Comparison of ENCODE assay signal across 26 cellular contexts in the genomic region with DNA sequence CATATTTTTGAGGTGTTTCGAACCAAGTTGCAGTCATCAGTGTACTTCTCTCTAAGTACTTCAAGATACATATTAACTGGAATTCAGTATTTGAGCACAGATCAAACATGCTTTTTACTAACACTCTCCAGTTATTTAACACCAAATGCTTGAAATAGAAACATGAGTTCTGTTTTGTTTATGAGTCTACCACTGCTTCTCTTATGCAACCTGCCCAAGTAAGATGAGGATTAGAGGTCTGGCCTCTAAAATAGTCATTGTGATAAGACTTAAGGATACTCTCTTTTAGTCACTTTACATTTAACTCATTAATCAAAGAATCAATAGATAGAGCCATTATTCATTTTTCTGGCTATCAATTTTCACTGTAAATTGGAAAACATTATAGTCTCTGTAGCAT.
"Had no signal": no experiment of that assay in that cellular context is flagged by ENCODE, and none has a peak within 500 bp of the region (broad histone marks: within the 10 kb centered on the region; RNA-seq: fewer than 3 reads in every experiment).

No MANE protein-coding gene starts in this region.

- H3K36me3 ChIP-seq: colonic mucosa, gastroesophageal sphincter, heart left ventricle, left lung, lower lobe of right lung had no signal

- ATAC-seq: effector memory CD8-positive, alpha-beta T cell; esophagus mucosa; foreskin keratinocyte; gastroesophageal sphincter; heart left ventricle; left lung; left ventricle myocardium superior; lower lobe of right lung; mucosa of descending colon had no signal

- H3K9me3 Mint-ChIP-seq: endodermal cell had no signal

- H3K4me3 Mint-ChIP-seq: dendritic cell treated with granulocyte-macrophage colony-stimulating factor and Interleukin-4, amounts not matched to agents 40 ng/mL and 50 ng/mL, for 4 days; effector memory CD8-positive, alpha-beta T cell; endodermal cell; immature natural killer cell; mesothelial cell of epicardium had no signal

- H3K27ac ChIP-seq: colonic mucosa, epithelial cell of prostate, foreskin keratinocyte, heart left ventricle, hepatocyte, left lung, lower lobe of right lung had no signal

- H3K36me3 Mint-ChIP-seq: immature natural killer cell had no signal

- H3K4me1 ChIP-seq: colonic mucosa, foreskin keratinocyte, heart left ventricle, left lung, lower lobe of right lung had no signal

- H3K27me3 ChIP-seq: colonic mucosa, foreskin keratinocyte, gastroesophageal sphincter, heart left ventricle, hepatocyte, left lung had no signal

- H3K27me3 Mint-ChIP-seq: dendritic cell treated with granulocyte-macrophage colony-stimulating factor and Interleukin-4, amounts not matched to agents 40 ng/mL and 50 ng/mL, for 4 days; effector memory CD8-positive, alpha-beta T cell had no signal

- DNase-seq: cerebellar nuclear complex; colonic mucosa; cortex of kidney; effector CD8-positive, alpha-beta T cell; effector memory CD8-positive, alpha-beta T cell; endodermal cell; erythroblast; foreskin keratinocyte; heart left ventricle; hypothalamus; immature natural killer cell; kidney glomerular epithelial cell; left lung; left ventricle myocardium superior; lower lobe of right lung; mesenchymal stem cell; mucosa of descending colon had no signal

- H3K4me3 ChIP-seq: colonic mucosa, gastroesophageal sphincter, heart left ventricle, hepatocyte, left lung, lower lobe of right lung, mucosa of descending colon had no signal

- H3K9me3 ChIP-seq: colonic mucosa, mucosa of descending colon had no signal

- H3K4me1 Mint-ChIP-seq: endodermal cell, immature natural killer cell, mesothelial cell of epicardium had no signal

- FAIRE-seq: endometrium, islet of Langerhans, keratinocyte had no signal

- H3K27ac Mint-ChIP-seq: dendritic cell treated with granulocyte-macrophage colony-stimulating factor and Interleukin-4, amounts not matched to agents 40 ng/mL and 50 ng/mL, for 4 days; effector memory CD8-positive, alpha-beta T cell; endodermal cell; immature natural killer cell; mesothelial cell of epicardium had no signal
